Comparison of ENCODE assay signal across 1 cellular context in genomic region chr18:3015203-3015590, GRCh38.
TF ChIP-seq lines count a peak whose summit lies in the region.

No MANE protein-coding gene starts in this region.

TF ChIP-seq in HepG2, 621 proteins besides CTCF, POLR2A, EP300 and RAD21 (continued from another document):
- TF ChIP-seq ZFP36L1 (CRISPR knock-in tag; IDR thresholded peaks at IDR 0.05) = no peak
- no peak for TF ChIP-seq DZIP1 (CRISPR knock-in tag; IDR thresholded peaks at IDR 0.05)
- no peak for TF ChIP-seq ZNF501 (CRISPR knock-in tag; IDR thresholded peaks at IDR 0.05)
- no peak for TF ChIP-seq ZNF747 (CRISPR knock-in tag; IDR thresholded peaks at IDR 0.05; ENCODE audit: borderline replicate concordance)
- TF ChIP-seq NBN (conservative IDR thresholded peaks at IDR 0.05) = no peak
- TF ChIP-seq, protein P1, sequence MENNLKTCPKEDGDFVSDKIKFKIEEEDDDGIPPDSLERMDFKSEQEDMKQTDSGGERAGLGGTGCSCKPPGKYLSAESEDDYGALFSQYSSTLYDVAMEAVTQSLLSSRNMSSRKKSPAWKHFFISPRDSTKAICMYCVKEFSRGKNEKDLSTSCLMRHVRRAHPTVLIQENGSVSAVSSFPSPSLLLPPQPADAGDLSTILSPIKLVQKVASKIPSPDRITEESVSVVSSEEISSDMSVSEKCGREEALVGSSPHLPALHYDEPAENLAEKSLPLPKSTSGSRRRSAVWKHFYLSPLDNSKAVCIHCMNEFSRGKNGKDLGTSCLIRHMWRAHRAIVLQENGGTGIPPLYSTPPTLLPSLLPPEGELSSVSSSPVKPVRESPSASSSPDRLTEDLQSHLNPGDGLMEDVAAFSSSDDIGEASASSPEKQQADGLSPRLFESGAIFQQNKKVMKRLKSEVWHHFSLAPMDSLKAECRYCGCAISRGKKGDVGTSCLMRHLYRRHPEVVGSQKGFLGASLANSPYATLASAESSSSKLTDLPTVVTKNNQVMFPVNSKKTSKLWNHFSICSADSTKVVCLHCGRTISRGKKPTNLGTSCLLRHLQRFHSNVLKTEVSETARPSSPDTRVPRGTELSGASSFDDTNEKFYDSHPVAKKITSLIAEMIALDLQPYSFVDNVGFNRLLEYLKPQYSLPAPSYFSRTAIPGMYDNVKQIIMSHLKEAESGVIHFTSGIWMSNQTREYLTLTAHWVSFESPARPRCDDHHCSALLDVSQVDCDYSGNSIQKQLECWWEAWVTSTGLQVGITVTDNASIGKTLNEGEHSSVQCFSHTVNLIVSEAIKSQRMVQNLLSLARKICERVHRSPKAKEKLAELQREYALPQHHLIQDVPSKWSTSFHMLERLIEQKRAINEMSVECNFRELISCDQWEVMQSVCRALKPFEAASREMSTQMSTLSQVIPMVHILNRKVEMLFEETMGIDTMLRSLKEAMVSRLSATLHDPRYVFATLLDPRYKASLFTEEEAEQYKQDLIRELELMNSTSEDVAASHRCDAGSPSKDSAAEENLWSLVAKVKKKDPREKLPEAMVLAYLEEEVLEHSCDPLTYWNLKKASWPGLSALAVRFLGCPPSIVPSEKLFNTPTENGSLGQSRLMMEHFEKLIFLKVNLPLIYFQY (CRISPR knock-in tag; IDR thresholded peaks at IDR 0.05; ENCODE audit: borderline replicate concordance) = no peak
- TF ChIP-seq MTF2 (CRISPR knock-in tag; IDR thresholded peaks at IDR 0.05; ENCODE audit: borderline replicate concordance) = no peak
- no peak for TF ChIP-seq SIN3B (IDR thresholded peaks at IDR 0.05; ENCODE audit: low read length)
- peak; percentile 30; the same call in 1 of the 2 replicates for TF ChIP-seq ZBTB38 (CRISPR knock-in tag; IDR thresholded peaks at IDR 0.05)
- no peak for TF ChIP-seq FOXK2 (IDR thresholded peaks at IDR 0.05)
- TF ChIP-seq HNRNPLL (IDR thresholded peaks at IDR 0.05; ENCODE audit: low read depth, low read length, poor library complexity, severe bottlenecking) = no peak
- no peak for TF ChIP-seq ZNF326 (CRISPR knock-in tag; IDR thresholded peaks at IDR 0.05; ENCODE audit: borderline replicate concordance)
- TF ChIP-seq GLI4 (CRISPR knock-in tag; IDR thresholded peaks at IDR 0.05; ENCODE audit: borderline replicate concordance) = no peak
- no peak for TF ChIP-seq ZNF337 (CRISPR knock-in tag; IDR thresholded peaks at IDR 0.05; ENCODE audit: borderline replicate concordance, low read depth)
- TF ChIP-seq TEAD3 (CRISPR knock-in tag; optimal IDR thresholded peaks at IDR 0.05; ENCODE audit: borderline replicate concordance) = peak; percentile 61
- no peak for TF ChIP-seq SNAI1 (CRISPR knock-in tag; IDR thresholded peaks at IDR 0.05; ENCODE audit: borderline replicate concordance)
- no peak for TF ChIP-seq ZNF703 (CRISPR knock-in tag; IDR thresholded peaks at IDR 0.05; ENCODE audit: borderline replicate concordance)
- TF ChIP-seq ZNF292 (CRISPR knock-in tag; IDR thresholded peaks at IDR 0.05; ENCODE audit: borderline replicate concordance, low read depth) = no peak
- no peak for TF ChIP-seq SNRNP70 (IDR thresholded peaks at IDR 0.05; ENCODE audit: low read depth, low read length)
- peak; percentile 18; the same call in 1 of the 2 replicates for TF ChIP-seq FOXK1 (CRISPR knock-in tag; IDR thresholded peaks at IDR 0.05; ENCODE audit: borderline replicate concordance, low read depth)
- TF ChIP-seq, protein P2, sequence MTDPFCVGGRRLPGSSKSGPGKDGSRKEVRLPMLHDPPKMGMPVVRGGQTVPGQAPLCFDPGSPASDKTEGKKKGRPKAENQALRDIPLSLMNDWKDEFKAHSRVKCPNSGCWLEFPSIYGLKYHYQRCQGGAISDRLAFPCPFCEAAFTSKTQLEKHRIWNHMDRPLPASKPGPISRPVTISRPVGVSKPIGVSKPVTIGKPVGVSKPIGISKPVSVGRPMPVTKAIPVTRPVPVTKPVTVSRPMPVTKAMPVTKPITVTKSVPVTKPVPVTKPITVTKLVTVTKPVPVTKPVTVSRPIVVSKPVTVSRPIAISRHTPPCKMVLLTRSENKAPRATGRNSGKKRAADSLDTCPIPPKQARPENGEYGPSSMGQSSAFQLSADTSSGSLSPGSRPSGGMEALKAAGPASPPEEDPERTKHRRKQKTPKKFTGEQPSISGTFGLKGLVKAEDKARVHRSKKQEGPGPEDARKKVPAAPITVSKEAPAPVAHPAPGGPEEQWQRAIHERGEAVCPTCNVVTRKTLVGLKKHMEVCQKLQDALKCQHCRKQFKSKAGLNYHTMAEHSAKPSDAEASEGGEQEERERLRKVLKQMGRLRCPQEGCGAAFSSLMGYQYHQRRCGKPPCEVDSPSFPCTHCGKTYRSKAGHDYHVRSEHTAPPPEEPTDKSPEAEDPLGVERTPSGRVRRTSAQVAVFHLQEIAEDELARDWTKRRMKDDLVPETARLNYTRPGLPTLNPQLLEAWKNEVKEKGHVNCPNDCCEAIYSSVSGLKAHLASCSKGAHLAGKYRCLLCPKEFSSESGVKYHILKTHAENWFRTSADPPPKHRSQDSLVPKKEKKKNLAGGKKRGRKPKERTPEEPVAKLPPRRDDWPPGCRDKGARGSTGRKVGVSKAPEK (CRISPR knock-in tag; IDR thresholded peaks at IDR 0.05; ENCODE audit: borderline replicate concordance) = no peak
- TF ChIP-seq MTA3 (CRISPR knock-in tag; IDR thresholded peaks at IDR 0.05) = no peak
- TF ChIP-seq, protein P3, sequence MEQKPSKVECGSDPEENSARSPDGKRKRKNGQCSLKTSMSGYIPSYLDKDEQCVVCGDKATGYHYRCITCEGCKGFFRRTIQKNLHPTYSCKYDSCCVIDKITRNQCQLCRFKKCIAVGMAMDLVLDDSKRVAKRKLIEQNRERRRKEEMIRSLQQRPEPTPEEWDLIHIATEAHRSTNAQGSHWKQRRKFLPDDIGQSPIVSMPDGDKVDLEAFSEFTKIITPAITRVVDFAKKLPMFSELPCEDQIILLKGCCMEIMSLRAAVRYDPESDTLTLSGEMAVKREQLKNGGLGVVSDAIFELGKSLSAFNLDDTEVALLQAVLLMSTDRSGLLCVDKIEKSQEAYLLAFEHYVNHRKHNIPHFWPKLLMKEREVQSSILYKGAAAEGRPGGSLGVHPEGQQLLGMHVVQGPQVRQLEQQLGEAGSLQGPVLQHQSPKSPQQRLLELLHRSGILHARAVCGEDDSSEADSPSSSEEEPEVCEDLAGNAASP (CRISPR knock-in tag; IDR thresholded peaks at IDR 0.05; ENCODE audit: borderline replicate concordance) = peak; percentile 58; the same call in 1 of the 2 replicates
- TF ChIP-seq MBD4 (IDR thresholded peaks at IDR 0.05; ENCODE audit: borderline replicate concordance, low read length) = peak; percentile 48; the same call in 1 of the 2 replicates
- TF ChIP-seq HES4 (CRISPR knock-in tag; IDR thresholded peaks at IDR 0.05; ENCODE audit: borderline replicate concordance) = no peak
- no peak for TF ChIP-seq ZNF251 (CRISPR knock-in tag; IDR thresholded peaks at IDR 0.05)
- no peak for TF ChIP-seq ZZZ3 (CRISPR knock-in tag; IDR thresholded peaks at IDR 0.05; ENCODE audit: borderline replicate concordance)
- no peak; the same call in 1 of the 2 replicates for TF ChIP-seq NR2F2 (IDR thresholded peaks at IDR 0.05; ENCODE audit: borderline replicate concordance, low read depth)
- TF ChIP-seq, protein P4, sequence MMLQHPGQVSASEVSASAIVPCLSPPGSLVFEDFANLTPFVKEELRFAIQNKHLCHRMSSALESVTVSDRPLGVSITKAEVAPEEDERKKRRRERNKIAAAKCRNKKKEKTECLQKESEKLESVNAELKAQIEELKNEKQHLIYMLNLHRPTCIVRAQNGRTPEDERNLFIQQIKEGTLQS (CRISPR knock-in tag; IDR thresholded peaks at IDR 0.05) = peak; percentile 55; the same call in 1 of the 2 replicates
- no peak for TF ChIP-seq ZNF432 (CRISPR knock-in tag; IDR thresholded peaks at IDR 0.05; ENCODE audit: borderline replicate concordance)
- TF ChIP-seq MED1 (CRISPR knock-in tag; IDR thresholded peaks at IDR 0.05) = peak; percentile 78
- no peak for TF ChIP-seq SIN3A (IDR thresholded peaks at IDR 0.05; ENCODE audit: borderline replicate concordance, low read depth, low read length)
- no peak for TF ChIP-seq ZNF263 (CRISPR knock-in tag; IDR thresholded peaks at IDR 0.05)
- TF ChIP-seq, protein P5, sequence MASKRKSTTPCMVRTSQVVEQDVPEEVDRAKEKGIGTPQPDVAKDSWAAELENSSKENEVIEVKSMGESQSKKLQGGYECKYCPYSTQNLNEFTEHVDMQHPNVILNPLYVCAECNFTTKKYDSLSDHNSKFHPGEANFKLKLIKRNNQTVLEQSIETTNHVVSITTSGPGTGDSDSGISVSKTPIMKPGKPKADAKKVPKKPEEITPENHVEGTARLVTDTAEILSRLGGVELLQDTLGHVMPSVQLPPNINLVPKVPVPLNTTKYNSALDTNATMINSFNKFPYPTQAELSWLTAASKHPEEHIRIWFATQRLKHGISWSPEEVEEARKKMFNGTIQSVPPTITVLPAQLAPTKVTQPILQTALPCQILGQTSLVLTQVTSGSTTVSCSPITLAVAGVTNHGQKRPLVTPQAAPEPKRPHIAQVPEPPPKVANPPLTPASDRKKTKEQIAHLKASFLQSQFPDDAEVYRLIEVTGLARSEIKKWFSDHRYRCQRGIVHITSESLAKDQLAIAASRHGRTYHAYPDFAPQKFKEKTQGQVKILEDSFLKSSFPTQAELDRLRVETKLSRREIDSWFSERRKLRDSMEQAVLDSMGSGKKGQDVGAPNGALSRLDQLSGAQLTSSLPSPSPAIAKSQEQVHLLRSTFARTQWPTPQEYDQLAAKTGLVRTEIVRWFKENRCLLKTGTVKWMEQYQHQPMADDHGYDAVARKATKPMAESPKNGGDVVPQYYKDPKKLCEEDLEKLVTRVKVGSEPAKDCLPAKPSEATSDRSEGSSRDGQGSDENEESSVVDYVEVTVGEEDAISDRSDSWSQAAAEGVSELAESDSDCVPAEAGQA (IDR thresholded peaks at IDR 0.05; ENCODE audit: low read depth) = no peak
- TF ChIP-seq, protein P5 (CRISPR knock-in tag; IDR thresholded peaks at IDR 0.05; ENCODE audit: borderline replicate concordance) = no peak
- no peak for TF ChIP-seq FOXC1 (CRISPR knock-in tag; IDR thresholded peaks at IDR 0.05; ENCODE audit: borderline replicate concordance)
- no peak for TF ChIP-seq MXD4 (CRISPR knock-in tag; IDR thresholded peaks at IDR 0.05)
TF ChIP-seq in HepG2: peak in this region for 28.
